Comparison of ENCODE assay signal across 21 cellular contexts in genomic region chr3:58495101-58495500, GRCh38. TPM values are rescaled to one million over a fixed set of nuclear protein-coding genes. Genes with fewer than 3 reads are reported as not detected.
DNase-seq lines count a peak whose midpoint lies in the region; ATAC-seq and TF ChIP-seq lines count a peak whose summit lies in the region.
"Had no signal": no experiment of that assay in that cellular context is flagged by ENCODE, and none has a peak within 500 bp of the region (broad histone marks: within the 10 kb centered on the region; RNA-seq: fewer than 3 reads in every experiment).

No MANE protein-coding gene starts in this region.

- peak overlapping the region; percentile 83 to 99 (median 97) for H3K4me3 Mint-ChIP-seq in brain
- peak overlapping the region in 3 of 8 donors; percentile 20 to 32 (median 23) for H3K4me3 Mint-ChIP-seq in CD4-positive, alpha-beta memory T cell

- no peak overlapping the region for H3K23ac ChIP-seq in mesendoderm (ENCODE audit: low read length)

- H2BK120ac ChIP-seq in mesendoderm (ENCODE audit: low read depth, low read length), result no peak overlapping the region

- CTCF ChIA-PET in CD4-positive, alpha-beta memory T cell (lab: Charles Lee; ENCODE audit: partially characterized antibody), result interaction anchor here (1.0 to 7.6 kb wide), 5 partner anchors 31 to 188 kb away, joined by 3 to 89 read pairs (median 4); partner anchors contain the start of genes HTD2 and RPP14

- peaks cover 15% of the 10 kb centered on the region for H3K36me3 Mint-ChIP-seq in brain
- H3K36me3 Mint-ChIP-seq in CD4-positive, alpha-beta memory T cell, result peaks cover 7 to 11% of the 10 kb centered on the region in 2 donors

- H3K79me2 ChIP-seq in ACC112 (ENCODE audit: control insufficient read depth, insufficient read depth, low read length, unreplicated experiment), result peaks cover 59% of the 10 kb centered on the region
- peaks cover 69% of the 10 kb centered on the region for H3K79me2 ChIP-seq in mesendoderm (ENCODE audit: control insufficient read depth, insufficient read depth, low read length)

- no peak for DNase-seq in mesendoderm
- DNase-seq in left lobe of liver (ENCODE audit: low spot score), result no peak
- no peak for DNase-seq in posterior cingulate gyrus
- DNase-seq in CD4-positive, alpha-beta memory T cell, result no peak
- DNase-seq in activated T-cell treated with anti-CD3 and anti-CD28 coated beads for 4 hours, result no peak
- DNase-seq: activated CD4-positive, alpha-beta T cell treated with anti-CD3 and anti-CD28 coated beads for 4 hours; activated naive CD4-positive, alpha-beta T cell treated with Interleukin-2 at 50 U/mL for 16 hours; heart left ventricle; kidney; NCI-H187; NCI-H510A; occipital lobe; SJCRH30; trophoblast cell had no signal

- peaks cover 3% of the 10 kb centered on the region for H3K79me1 ChIP-seq in mesendoderm (ENCODE audit: low read length)

- no peak overlapping the region for H3K9ac ChIP-seq in HUES6 (ENCODE audit: low read length)
- H3K9ac ChIP-seq in mesendoderm (ENCODE audit: low read length), result peak overlapping the region; percentile 1

- POLR2A ChIA-PET in CD4-positive, alpha-beta memory T cell (lab: Charles Lee; ENCODE audit: partially characterized antibody), result no interaction called here

- H3K4me1 ChIP-seq in ACC112 (ENCODE audit: control insufficient read depth, insufficient read depth, low read length, unreplicated experiment) (peaks cover 50% of the 10 kb centered on the region), HUES6 (ENCODE audit: control insufficient read depth, insufficient read depth, low read length) (peaks cover 47% of the 10 kb centered on the region), mesendoderm (ENCODE audit: control insufficient read depth, low read depth, low read length) (peaks cover 10% of the 10 kb centered on the region)
- H3K4me1 ChIP-seq in CD4-positive, alpha-beta memory T cell (ENCODE audit: insufficient read depth, low read length), result peaks cover 56% of the 10 kb centered on the region
- H3K4me1 ChIP-seq: SJCRH30 had no signal

- H2BK15ac ChIP-seq in mesendoderm (replicated peaks; ENCODE audit: low read depth), result no peak overlapping the region

- H3K27ac ChIP-seq in ACC112 (ENCODE audit: low read depth, low read length) (no peak overlapping the region), HUES6 (ENCODE audit: low read depth, low read length) (no peak overlapping the region), mesendoderm (ENCODE audit: low read depth, low read length) (no peak overlapping the region)
- H3K27ac ChIP-seq in CD4-positive, alpha-beta memory T cell (ENCODE audit: low read depth, low read length), result no peak overlapping the region
- H3K27ac ChIP-seq: coronary artery, heart left ventricle, SJCRH30, skin epidermis had no signal

- ATAC-seq in left lobe of liver, result no peak
- ATAC-seq: esophagus mucosa, heart left ventricle had no signal

- no peak for TF ChIP-seq CTCF in brain (conservative IDR thresholded peaks at IDR 0.05)

- H4K8ac ChIP-seq in mesendoderm (ENCODE audit: low read depth, low read length), result no peak overlapping the region

- intact Hi-C loops in posterior cingulate gyrus (cut with DNase I), result no loop called here
- intact Hi-C loops in CD4-positive, alpha-beta memory T cell (cut with micrococcal nuclease), result no loop called here

- H3K18ac ChIP-seq in mesendoderm (ENCODE audit: low read length), result no peak overlapping the region

- H3K4me3 ChIP-seq in ACC112 (ENCODE audit: low read depth, low read length) (peak overlapping the region; percentile 1; the same call in 1 of the 2 replicates), HUES6 (ENCODE audit: low read depth, low read length) (peak overlapping the region; percentile 77; the same call in 1 of the 2 replicates), mesendoderm (ENCODE audit: low read length) (no peak overlapping the region)
- H3K4me3 ChIP-seq in CD4-positive, alpha-beta memory T cell (ENCODE audit: low read length in 2 of 2), result no peak overlapping the region
- H3K4me3 ChIP-seq: coronary artery, HAP-1, SJCRH30, skin epidermis had no signal

- no peak overlapping the region for H4K5ac ChIP-seq in mesendoderm (ENCODE audit: low read length)

- no peak overlapping the region for H3K56ac ChIP-seq in mesendoderm (ENCODE audit: low read length)

- peak overlapping the region; percentile 12 to 91 (median 87) for H3K27ac Mint-ChIP-seq in brain
- peak overlapping the region in 1 of 7 donors; percentile 42 for H3K27ac Mint-ChIP-seq in CD4-positive, alpha-beta memory T cell

- H3K9me3 ChIP-seq in HUES6 (ENCODE audit: control insufficient read depth, insufficient read depth, low read depth, low read length), result no peaks in the 10 kb centered on the region
- H3K9me3 ChIP-seq in CD4-positive, alpha-beta memory T cell (ENCODE audit: control insufficient read depth in 1 of 2, low read length in 2 of 2), result no peaks in the 10 kb centered on the region
- H3K9me3 ChIP-seq: HAP-1, heart left ventricle, SJCRH30 had no signal

- no CpG with 5 or more reads among the region's 3 CpGs for WGBS in mesendoderm (ENCODE audit: extremely low coverage, insufficient coverage, low lambda C conversion rate)

- H3K27me3 ChIP-seq in ACC112 (ENCODE audit: insufficient read depth, low read length) (no peaks in the 10 kb centered on the region), HUES6 (ENCODE audit: control insufficient read depth, insufficient read depth, low read length) (no peaks in the 10 kb centered on the region), mesendoderm (ENCODE audit: insufficient read depth, low read length, poor library complexity) (no peaks in the 10 kb centered on the region)
- H3K27me3 ChIP-seq in CD4-positive, alpha-beta memory T cell (ENCODE audit: insufficient read depth, low read length), result no peaks in the 10 kb centered on the region
- H3K27me3 ChIP-seq: heart left ventricle, SJCRH30 had no signal

- no peak overlapping the region for H2AK5ac ChIP-seq in mesendoderm (ENCODE audit: low read length)

- H2BK5ac ChIP-seq in mesendoderm (ENCODE audit: low read length), result no peak overlapping the region

- H3K4me1 Mint-ChIP-seq in brain, result peaks cover 77% of the 10 kb centered on the region
- H3K4me1 Mint-ChIP-seq in CD4-positive, alpha-beta memory T cell, result peaks cover 48 to 77% (median 63%) of the 10 kb centered on the region in 4 donors

- H3K4me2 ChIP-seq in mesendoderm (ENCODE audit: low read length), result no peak overlapping the region

- no peak overlapping the region for H3K4ac ChIP-seq in mesendoderm (ENCODE audit: low read depth, low read length)

- H3K36me3 ChIP-seq in ACC112 (ENCODE audit: insufficient read depth, low read length) (no peaks in the 10 kb centered on the region), HUES6 (ENCODE audit: control insufficient read depth, insufficient read depth, low read length) (peaks cover 9% of the 10 kb centered on the region; the same call in 1 of the 2 replicates), mesendoderm (ENCODE audit: control insufficient read depth, insufficient read depth, low read length) (no peaks in the 10 kb centered on the region)
- no peaks in the 10 kb centered on the region for H3K36me3 ChIP-seq in CD4-positive, alpha-beta memory T cell (ENCODE audit: insufficient read depth, low read length)
- H3K36me3 ChIP-seq: HAP-1, SJCRH30 had no signal

- H2AFZ ChIP-seq in ACC112 (ENCODE audit: low read length, unreplicated experiment), result no peak overlapping the region

- H3K9me3 Mint-ChIP-seq in brain, result peaks cover 0 to 3% (median 2%) of the 10 kb centered on the region in 5 experiments
- no peaks in the 10 kb centered on the region for H3K9me3 Mint-ChIP-seq in CD4-positive, alpha-beta memory T cell

- H3K27me3 Mint-ChIP-seq in brain, result peaks cover 7% of the 10 kb centered on the region
- no peaks in the 10 kb centered on the region for H3K27me3 Mint-ChIP-seq in CD4-positive, alpha-beta memory T cell

RNA-seq across cellular contexts. Expression of gene KCTD6, which starts 3.2 kb away (rescaled TPM):
- polyA plus RNA-seq in brain (ENCODE audit: insufficient read depth, low read depth, low replicate concordance), result 5.2 TPM
- polyA plus RNA-seq in mesendoderm (2013, experiment 1 of 2), result 44.2 TPM
- 42.6 TPM for polyA plus RNA-seq in mesendoderm (2013, experiment 2 of 2)
- 5.2 TPM for total RNA-seq in left lobe of liver
- total RNA-seq in CD4-positive, alpha-beta memory T cell, result 10 to 100 TPM in 1 of 2 experiments, 1 to 10 TPM in 1; 8.9 to 11.6 TPM
- 10 to 100 TPM in 1 of 2 donors, 1 to 10 TPM in 1; 6.8 to 15.3 TPM for polyA plus RNA-seq in CD4-positive, alpha-beta memory T cell

RNA-seq across cellular contexts. Expression of gene ACOX2, which starts 41.9 kb away (rescaled TPM):
- 2.5 TPM for polyA plus RNA-seq in brain (ENCODE audit: insufficient read depth, low read depth, low replicate concordance)
- 7.6 TPM for polyA plus RNA-seq in mesendoderm (2013, experiment 1 of 2)
- 8.1 TPM for polyA plus RNA-seq in mesendoderm (2013, experiment 2 of 2)
- 285 TPM for total RNA-seq in left lobe of liver
- not detected for total RNA-seq in CD4-positive, alpha-beta memory T cell
- polyA plus RNA-seq in CD4-positive, alpha-beta memory T cell, result not detected

Comparison
In these comparisons a context has a peak if more than half of its experiments do, and no peak if none do; other contexts are left out.
1. H3K4me3 ChIP-seq: peak in ACC112 (single experiment) and HUES6 (single experiment); none in mesendoderm (single experiment) and CD4-positive, alpha-beta memory T cell (0 of 2).
2. RNA of gene ACOX2, which starts 41.9 kb away (total RNA-seq): 285 TPM in left lobe of liver (single experiment); not detected in CD4-positive, alpha-beta memory T cell; every median in the first group is over 100 times any median in the second.